10 cellular contexts compared by ENCODE assay signal in genomic region chr15:81024265-81024875, GRCh38. TPM values are rescaled to one million over a fixed set of nuclear protein-coding genes. Genes with fewer than 3 reads are reported as not detected.
DNase-seq lines count a peak whose midpoint lies in the region; ATAC-seq, FAIRE-seq and TF ChIP-seq lines count a peak whose summit lies in the region.
"Had no signal": no experiment of that assay in that cellular context is flagged by ENCODE, and none has a peak within 500 bp of the region (broad histone marks: within the 10 kb centered on the region; RNA-seq: fewer than 3 reads in every experiment).

No MANE protein-coding gene starts in this region.

- peak overlapping the region; percentile 68 for H2AFZ ChIP-seq in osteoblast (ENCODE audit: low read length)

- peaks cover 14% of the 10 kb centered on the region for H3K4me1 ChIP-seq in osteoblast (ENCODE audit: insufficient read depth, low read length)

- no peak for TF ChIP-seq POLR2A in GM12892 (IDR thresholded peaks at IDR 0.05; ENCODE audit: low read depth, low read length)

- no peaks in the 10 kb centered on the region for H4K20me1 ChIP-seq in osteoblast (ENCODE audit: insufficient read depth, low read length)

- DNase-seq in GM12892 (ENCODE audit: insufficient read length) (no peak), NOMO-1 treated with DMSO at 0.1 percent for 48 hours (lab: John Stamatoyannopoulos, UW; ENCODE audit: unreplicated experiment) (peak; percentile 52), osteoblast (ENCODE audit: insufficient read length, low spot score, missing footprints) (no peak), DMS79 (lab: John Stamatoyannopoulos, UW) (no peak), OCI-M1 (lab: John Stamatoyannopoulos, UW) (no peak)
- DNase-seq in stimulated activated CD4-positive, alpha-beta T cell treated with anti-CD3 and anti-CD28 coated beads, Interleukin-15, amount 100 ng/mL, for 24 hours: no peak
- DNase-seq: HCEC 1CT had no signal

- H3K27me3 ChIP-seq in osteoblast (ENCODE audit: insufficient read depth, low read length): no peaks in the 10 kb centered on the region

- ATAC-seq in HG03135 (IDR thresholded peaks at IDR 0.05; ENCODE audit: unreplicated experiment): no peak

- FAIRE-seq in GM12892 (lab: Jason Lieb, UNC): peak; percentile 67

- no peak for TF ChIP-seq CTCF in osteoblast (IDR thresholded peaks at IDR 0.05; ENCODE audit: extremely low read depth, low read depth, low read length)

- no peaks in the 10 kb centered on the region for H3K79me2 ChIP-seq in osteoblast (ENCODE audit: insufficient read depth, low read length)

- no peaks in the 10 kb centered on the region for H3K9me3 ChIP-seq in osteoblast (ENCODE audit: low read depth, low read length)

- no peak overlapping the region for H3K4me2 ChIP-seq in osteoblast (ENCODE audit: insufficient read depth, low read length)

- H3K36me3 ChIP-seq in osteoblast (ENCODE audit: insufficient read depth, low read length): no peaks in the 10 kb centered on the region

- H3K4me3 ChIP-seq in osteoblast (ENCODE audit: insufficient read depth, low read length): no peak overlapping the region

- peak overlapping the region; percentile 31 for H3K27ac ChIP-seq in cingulate gyrus (ENCODE audit: low read depth, low read length)
- peak overlapping the region; percentile 73 for H3K27ac ChIP-seq in osteoblast (ENCODE audit: low read depth, low read length)
- H3K27ac ChIP-seq: VCaP had no signal

RNA-seq across cellular contexts. Expression of gene TLNRD1, which starts 23.6 kb away (rescaled TPM):
- 3.5 TPM for polyA plus RNA-seq in GM12892 (2012; ENCODE audit: missing spikeins)
- 7.1 and 7.6 TPM in 2 replicates for total RNA-seq in osteoblast

RNA-seq across cellular contexts. Expression of gene MESD, which starts 34.8 kb away (rescaled TPM):
- 12.7 TPM for polyA plus RNA-seq in GM12892 (2012; ENCODE audit: missing spikeins)
- total RNA-seq in osteoblast: 16.6 and 18.6 TPM in 2 replicates
